ENCODE assay signal across 16 cellular contexts in genomic region chr14:105465209-105466031, GRCh38. TPM values are rescaled to one million over a fixed set of nuclear protein-coding genes. Genes with fewer than 3 reads are reported as not detected.
A peak's percentile ranks its signal among the peaks of the same experiment; 100 is the strongest.
DNase-seq lines count a peak whose midpoint lies in the region; ATAC-seq and TF ChIP-seq lines count a peak whose summit lies in the region.
"Had no signal": no experiment of that assay in that cellular context is flagged by ENCODE, and none has a peak within 500 bp of the region (broad histone marks: within the 10 kb centered on the region; RNA-seq: fewer than 3 reads in every experiment).

No MANE protein-coding gene starts in this region.

- no peak for TF ChIP-seq CTCF in foreskin keratinocyte (conservative IDR thresholded peaks at IDR 0.05)
- TF ChIP-seq CTCF in psoas muscle (IDR thresholded peaks at IDR 0.05): no peak
- no peak for TF ChIP-seq CTCF in stomach (IDR thresholded peaks at IDR 0.05)

- H3K36me3 ChIP-seq in NT2/D1 (ENCODE audit: insufficient read depth, insufficient read length, low read length): peaks cover 81% of the 10 kb centered on the region
- H3K36me3 ChIP-seq in psoas muscle (ENCODE audit: insufficient read depth in 1 of 2, low read depth in 1 of 2): peaks cover 8 to 75% of the 10 kb centered on the region in 2 donors
- peaks cover 38 to 99% (median 93%) of the 10 kb centered on the region in 4 donors for H3K36me3 ChIP-seq in stomach

- H3K9me3 Mint-ChIP-seq in activated CD8-positive, alpha-beta memory T cell treated with anti-CD3 and anti-CD28 coated beads, Interleukin-2, amount 10 ng/mL, durations not matched to agents 7 days and 5 days (ENCODE audit: low read depth): no peaks in the 10 kb centered on the region
- H3K9me3 Mint-ChIP-seq: activated naive CD4-positive, alpha-beta T cell treated with anti-CD3 and anti-CD28 coated beads, Interleukin-2, amount 10 ng/mL, durations not matched to agents 7 days and 5 days; dendritic cell treated with granulocyte-macrophage colony-stimulating factor and Interleukin-4, amounts not matched to agents 40 ng/mL and 50 ng/mL, for 4 days; naive thymus-derived CD8-positive, alpha-beta T cell; type B pancreatic cell had no signal

- H3K4me1 Mint-ChIP-seq in activated CD8-positive, alpha-beta memory T cell treated with anti-CD3 and anti-CD28 coated beads, Interleukin-2, amount 10 ng/mL, durations not matched to agents 7 days and 5 days: no peaks in the 10 kb centered on the region
- H3K4me1 Mint-ChIP-seq: activated naive CD4-positive, alpha-beta T cell treated with anti-CD3 and anti-CD28 coated beads, Interleukin-2, amount 10 ng/mL, durations not matched to agents 7 days and 5 days; naive thymus-derived CD8-positive, alpha-beta T cell had no signal

- CTCF ChIA-PET in activated CD8-positive, alpha-beta memory T cell treated with anti-CD3 and anti-CD28 coated beads, Interleukin-2, amount 10 ng/mL, durations not matched to agents 7 days and 5 days (lab: Charles Lee): no interaction called here

- H3K36me3 Mint-ChIP-seq in activated CD8-positive, alpha-beta memory T cell treated with anti-CD3 and anti-CD28 coated beads, Interleukin-2, amount 10 ng/mL, durations not matched to agents 7 days and 5 days: peaks cover 8% of the 10 kb centered on the region
- H3K36me3 Mint-ChIP-seq: type B pancreatic cell had no signal

- intact Hi-C loops in psoas muscle (cut with DNase I): loop anchor here in 1 of 2 donors (5.0 kb wide), 1 partner anchor 48 kb away; the partner anchor contains the start of gene MTA1
- intact Hi-C loops in stomach (cut with DNase I; ENCODE audit: low total_unique reads): no loop called here

- TF ChIP-seq EP300 in stomach (IDR thresholded peaks at IDR 0.05): no peak

- H3K9me3 ChIP-seq in NT2/D1 (ENCODE audit: insufficient read depth, low read length) (no peaks in the 10 kb centered on the region), psoas muscle (no peaks in the 10 kb centered on the region), stomach (no peaks in the 10 kb centered on the region)

- no peaks in the 10 kb centered on the region for H3K27me3 Mint-ChIP-seq in activated CD8-positive, alpha-beta memory T cell treated with anti-CD3 and anti-CD28 coated beads, Interleukin-2, amount 10 ng/mL, durations not matched to agents 7 days and 5 days
- H3K27me3 Mint-ChIP-seq: activated naive CD4-positive, alpha-beta T cell treated with anti-CD3 and anti-CD28 coated beads, Interleukin-2, amount 10 ng/mL, durations not matched to agents 7 days and 5 days; dendritic cell treated with granulocyte-macrophage colony-stimulating factor and Interleukin-4, amounts not matched to agents 40 ng/mL and 50 ng/mL, for 4 days; naive thymus-derived CD8-positive, alpha-beta T cell; type B pancreatic cell had no signal

- no peak overlapping the region for H3K4me3 ChIP-seq in NT2/D1 (ENCODE audit: insufficient read length, low read depth)
- H3K4me3 ChIP-seq in psoas muscle: no peak overlapping the region
- H3K4me3 ChIP-seq in stomach: no peak overlapping the region
- H3K4me3 ChIP-seq: smooth muscle cell had no signal

- ATAC-seq in foreskin keratinocyte (peak; percentile 55), psoas muscle (peak; percentile 56 to 77 (median 67))
- ATAC-seq in activated CD8-positive, alpha-beta memory T cell treated with anti-CD3 and anti-CD28 coated beads, Interleukin-2, amount 10 ng/mL, durations not matched to agents 7 days and 5 days: no peak
- ATAC-seq: naive thymus-derived CD8-positive, alpha-beta T cell had no signal

- H3K9ac ChIP-seq in NT2/D1 (ENCODE audit: insufficient read length, low read depth): peak overlapping the region; percentile 51

- no peak overlapping the region for H3K4me3 Mint-ChIP-seq in activated CD8-positive, alpha-beta memory T cell treated with anti-CD3 and anti-CD28 coated beads, Interleukin-2, amount 10 ng/mL, durations not matched to agents 7 days and 5 days
- H3K4me3 Mint-ChIP-seq: activated naive CD4-positive, alpha-beta T cell treated with anti-CD3 and anti-CD28 coated beads, Interleukin-2, amount 10 ng/mL, durations not matched to agents 7 days and 5 days; dendritic cell treated with granulocyte-macrophage colony-stimulating factor and Interleukin-4, amounts not matched to agents 40 ng/mL and 50 ng/mL, for 4 days; naive thymus-derived CD8-positive, alpha-beta T cell; type B pancreatic cell had no signal

- H3K27ac Mint-ChIP-seq in activated CD8-positive, alpha-beta memory T cell treated with anti-CD3 and anti-CD28 coated beads, Interleukin-2, amount 10 ng/mL, durations not matched to agents 7 days and 5 days: no peak overlapping the region
- H3K27ac Mint-ChIP-seq: activated naive CD4-positive, alpha-beta T cell treated with anti-CD3 and anti-CD28 coated beads, Interleukin-2, amount 10 ng/mL, durations not matched to agents 7 days and 5 days; dendritic cell treated with granulocyte-macrophage colony-stimulating factor and Interleukin-4, amounts not matched to agents 40 ng/mL and 50 ng/mL, for 4 days; type B pancreatic cell had no signal

- WGBS in psoas muscle, 3 donors: 59 to 63% (median 61%) methylated on average over 20 of the region's 20 CpGs
- 78 to 89% (median 83%) methylated on average over 18 to 20 of the region's 20 CpGs for WGBS in stomach, 5 donors

- peak; percentile 69 for DNase-seq in DMS 273 (lab: John Stamatoyannopoulos, UW; ENCODE audit: unreplicated experiment)
- no peak for DNase-seq in DMS 273 treated with DMSO at 0.1 percent for 48 hours (lab: John Stamatoyannopoulos, UW)
- DNase-seq in NT2/D1 (ENCODE audit: low read depth, low spot score): no peak
- DNase-seq in foreskin keratinocyte: peak in 1 of 2 donors; percentile 29
- DNase-seq in psoas muscle: no peak
- DNase-seq in stomach: no peak
- DNase-seq in ureter (ENCODE audit: low spot score): no peak
- DNase-seq in activated CD8-positive, alpha-beta memory T cell treated with anti-CD3 and anti-CD28 coated beads, Interleukin-2, amount 10 ng/mL, durations not matched to agents 7 days and 5 days: no peak
- DNase-seq: activated naive CD4-positive, alpha-beta T cell treated with anti-CD3 and anti-CD28 coated beads, Interleukin-2, amount 10 ng/mL, durations not matched to agents 7 days and 5 days; naive thymus-derived CD8-positive, alpha-beta T cell; NCI-H187 treated with DMSO at 0.1 percent for 48 hours; T1000 had no signal

- H3K4me1 ChIP-seq in NT2/D1 (ENCODE audit: insufficient read depth, insufficient read length) (peaks cover 12% of the 10 kb centered on the region), foreskin keratinocyte (no peaks in the 10 kb centered on the region), psoas muscle (peaks cover 26% of the 10 kb centered on the region), stomach (peaks cover 15 to 40% (median 36%) of the 10 kb centered on the region in 4 donors)

- H3K27me3 ChIP-seq in NT2/D1 (ENCODE audit: insufficient read depth, insufficient read length) (no peaks in the 10 kb centered on the region), foreskin keratinocyte (no peaks in the 10 kb centered on the region), psoas muscle (ENCODE audit: insufficient read depth in 3 of 3, low read length in 2 of 3) (no peaks in the 10 kb centered on the region), stomach (no peaks in the 10 kb centered on the region)

- TF ChIP-seq POLR2A in stomach (IDR thresholded peaks at IDR 0.05): no peak

- H3K27ac ChIP-seq in foreskin keratinocyte: no peak overlapping the region
- H3K27ac ChIP-seq in psoas muscle: peak overlapping the region; percentile 53
- no peak overlapping the region for H3K27ac ChIP-seq in stomach
- H3K27ac ChIP-seq: 22Rv1 had no signal

RNA-seq across cellular contexts. Expression of gene CRIP2, which starts 9.2 kb away (rescaled TPM):
- 2.2 TPM in 2 replicates for total RNA-seq in foreskin keratinocyte
- polyA plus RNA-seq in foreskin keratinocyte: 3.6 and 4.0 TPM in 2 replicates
- total RNA-seq in psoas muscle: 10 to 100 TPM; 23.1 to 46.5 (median 30.2) TPM
- 10 to 100 TPM; 28.5 to 71.8 (median 47.3) TPM for polyA plus RNA-seq in psoas muscle
- total RNA-seq in stomach: 100 to 1,000 TPM in 1 of 5 donors, 10 to 100 TPM in 4; 36.0 to 135 (median 72.7) TPM
- polyA plus RNA-seq in stomach: 100 to 1,000 TPM in 1 of 3 donors, 10 to 100 TPM in 2; 68.5 to 127 (median 94.7) TPM
- 186 TPM for total RNA-seq in ureter
- total RNA-seq in activated CD8-positive, alpha-beta memory T cell treated with anti-CD3 and anti-CD28 coated beads, Interleukin-2, amount 10 ng/mL, durations not matched to agents 7 days and 5 days: under 1 TPM in 1 of 2 experiments, not detected in 1; 0.68 TPM

RNA-seq across cellular contexts. Expression of gene CRIP1, which starts 21.3 kb away (rescaled TPM):
- total RNA-seq in foreskin keratinocyte (4.2 and 5.4 TPM in 2 replicates), psoas muscle (10 to 100 TPM; 11.5 to 24.9 (median 14.2) TPM), stomach (10 to 100 TPM in 3 of 5 donors, 1 to 10 TPM in 1, not detected in 1; 3.5 to 95.0 (median 23.9) TPM), ureter (127 TPM)
- polyA plus RNA-seq in foreskin keratinocyte (9.7 and 16.0 TPM in 2 replicates), psoas muscle (10 to 100 TPM; 17.5 to 27.2 (median 20.6) TPM), stomach (100 to 1,000 TPM in 1 of 3 donors, 10 to 100 TPM in 2; 60.1 to 149 (median 99.0) TPM)
- 100 to 1,000 TPM; 546 to 574 TPM for total RNA-seq in activated CD8-positive, alpha-beta memory T cell treated with anti-CD3 and anti-CD28 coated beads, Interleukin-2, amount 10 ng/mL, durations not matched to agents 7 days and 5 days

RNA-seq across cellular contexts. Expression of gene TEDC1, which starts 25.6 kb away (rescaled TPM):
- total RNA-seq in foreskin keratinocyte (30.0 and 32.5 TPM in 2 replicates), psoas muscle (1 to 10 TPM in 3 of 4 donors, under 1 TPM in 1; 0.95 to 2.0 (median 1.2) TPM), stomach (100 to 1,000 TPM in 1 of 5 donors, 10 to 100 TPM in 2, 1 to 10 TPM in 2; 3.0 to 167 (median 44.9) TPM), ureter (9.7 TPM)
- polyA plus RNA-seq in foreskin keratinocyte (37.7 and 41.6 TPM in 2 replicates), psoas muscle (1 to 10 TPM; 1.9 to 5.2 (median 2.3) TPM), stomach (10 to 100 TPM; 13.8 to 18.8 (median 17.1) TPM)
- 10 to 100 TPM; 40.6 to 56.8 TPM for total RNA-seq in activated CD8-positive, alpha-beta memory T cell treated with anti-CD3 and anti-CD28 coated beads, Interleukin-2, amount 10 ng/mL, durations not matched to agents 7 days and 5 days

RNA-seq across cellular contexts. Expression of gene MTA1, which starts 45.8 kb away (rescaled TPM):
- total RNA-seq in foreskin keratinocyte: 64.1 and 64.7 TPM in 2 replicates
- 47.7 and 53.3 TPM in 2 replicates for polyA plus RNA-seq in foreskin keratinocyte
- 10 to 100 TPM; 41.1 to 48.6 (median 45.1) TPM for total RNA-seq in psoas muscle
- polyA plus RNA-seq in psoas muscle: 10 to 100 TPM; 22.6 to 32.8 (median 25.5) TPM
- total RNA-seq in stomach: 100 to 1,000 TPM in 2 of 5 donors, 10 to 100 TPM in 3; 49.8 to 183 (median 85.5) TPM
- 10 to 100 TPM; 24.9 to 57.1 (median 40.3) TPM for polyA plus RNA-seq in stomach
- 169 TPM for total RNA-seq in ureter
- total RNA-seq in activated CD8-positive, alpha-beta memory T cell treated with anti-CD3 and anti-CD28 coated beads, Interleukin-2, amount 10 ng/mL, durations not matched to agents 7 days and 5 days: 100 to 1,000 TPM; 134 to 141 TPM
